2 cellular contexts compared by ENCODE assay signal in genomic region chr2:215692387-215693079, GRCh38.
A peak's percentile ranks its signal among the peaks of the same experiment; 100 is the strongest.
TF ChIP-seq lines count a peak whose summit lies in the region.

No MANE protein-coding gene starts in this region.

TF ChIP-seq in IMR-90, 13 proteins besides CTCF, POLR2A, EP300 and RAD21 (continued from another document):
- TF ChIP-seq ELK1 (IDR thresholded peaks at IDR 0.05; ENCODE audit: borderline replicate concordance, low read depth, low read length) (no peak), FOS (IDR thresholded peaks at IDR 0.05; ENCODE audit: low read depth, low read length) (no peak), MAFK (IDR thresholded peaks at IDR 0.05; ENCODE audit: low read depth, low read length) (no peak)

TF ChIP-seq in liver, 16 proteins besides CTCF, POLR2A, EP300 and RAD21 (continued from another document):
- no peak for TF ChIP-seq MAX (IDR thresholded peaks at IDR 0.05)
- TF ChIP-seq REST (IDR thresholded peaks at IDR 0.05), result no peak
- TF ChIP-seq FOXA1 (IDR thresholded peaks at IDR 0.05), result no peak
- no peak for TF ChIP-seq NR2F2 (IDR thresholded peaks at IDR 0.05)
- TF ChIP-seq ZBTB33 (IDR thresholded peaks at IDR 0.05), result no peak
- TF ChIP-seq SP1 (IDR thresholded peaks at IDR 0.05), result no peak
- no peak for TF ChIP-seq EGR1 (IDR thresholded peaks at IDR 0.05; ENCODE audit: low read depth in 2 of 2)
- TF ChIP-seq YY1 (IDR thresholded peaks at IDR 0.05), result peak; percentile 23
- peak; percentile 7 to 35 for TF ChIP-seq HNF4A (conservative IDR thresholded peaks at IDR 0.05)
- no peak for TF ChIP-seq TAF1 (conservative IDR thresholded peaks at IDR 0.05)
